Comparison of ENCODE assay signal across 1 cellular context in genomic region chr19:46326608-46327007, GRCh38.
TF ChIP-seq lines count a peak whose summit lies in the region.

No MANE protein-coding gene starts in this region.

TF ChIP-seq in K562, 482 proteins besides CTCF, POLR2A, EP300 and RAD21:
- peak; percentile 100 for TF ChIP-seq ZNF584 (CRISPR knock-in tag; IDR thresholded peaks at IDR 0.05; ENCODE audit: low read depth)
- TF ChIP-seq MTF1 (CRISPR knock-in tag; IDR thresholded peaks at IDR 0.05; ENCODE audit: borderline replicate concordance) = no peak
